Comparison of ENCODE assay signal across 20 cellular contexts in genomic region chr3:72448858-72449257, GRCh38. TPM values are rescaled to one million over a fixed set of nuclear protein-coding genes. Genes with fewer than 3 reads are reported as not detected.
DNase-seq lines count a peak whose midpoint lies in the region; ATAC-seq, FAIRE-seq and TF ChIP-seq lines count a peak whose summit lies in the region.
"Had no signal": no experiment of that assay in that cellular context is flagged by ENCODE, and none has a peak within 500 bp of the region (broad histone marks: within the 10 kb centered on the region; RNA-seq: fewer than 3 reads in every experiment).

No MANE protein-coding gene starts in this region.

- peaks cover 0 to 4% of the 10 kb centered on the region in 2 donors for H3K4me1 ChIP-seq in breast epithelium
- H3K4me1 ChIP-seq in K562 (replicated peaks in 1 of 2; ENCODE audit: control insufficient read depth in 2 of 2, insufficient read depth in 2 of 2, low read length in 2 of 2) = peaks cover 27 to 42% of the 10 kb centered on the region in 2 experiments
- peaks cover 3 to 13% of the 10 kb centered on the region in 2 donors for H3K4me1 ChIP-seq in uterus

- no peak for TF ChIP-seq CTCF in MCF 10A (IDR thresholded peaks at IDR 0.05; ENCODE audit: unreplicated experiment)
- TF ChIP-seq CTCF in breast epithelium (IDR thresholded peaks at IDR 0.05) = no peak
- TF ChIP-seq CTCF in K562 (IDR thresholded peaks at IDR 0.05 in 2 of 3, conservative IDR thresholded peaks at IDR 0.05 in 1 of 3; ENCODE audit: insufficient read depth in 2 of 3, low read depth in 1 of 3, low read length in 3 of 3) = no peak
- TF ChIP-seq CTCF in type B pancreatic cell (conservative IDR thresholded peaks at IDR 0.05) = no peak
- no peak for TF ChIP-seq CTCF in uterus (IDR thresholded peaks at IDR 0.05)

- H3K27me3 Mint-ChIP-seq in MCF 10A (ENCODE audit: insufficient read depth, unreplicated experiment) (peaks cover 26% of the 10 kb centered on the region), type B pancreatic cell (peaks cover 13% of the 10 kb centered on the region), T-cell (peaks cover 8 to 15% of the 10 kb centered on the region in 2 donors)

- no peak; a peak in 1 of 4 replicates for TF ChIP-seq RAD21 in K562 (CRISPR knock-in tag; conservative IDR thresholded peaks at IDR 0.05 in 1 of 2, IDR thresholded peaks at IDR 0.05 in 1 of 2)

- CTCF ChIA-PET in MCF 10A (lab: Yijun Ruan, JAX) (interaction anchor here (1.4 kb wide), 1 partner anchor 9 kb away, joined by 4 read pairs; no protein-coding TSS in a partner anchor), K562 (lab: Yijun Ruan, JAX; ENCODE audit: low intra/inter-chr PET ratio) (no interaction called here), T-cell (lab: Charles Lee) (no interaction called here)

- H3K4me3 Mint-ChIP-seq in MCF 10A (ENCODE audit: unreplicated experiment) (no peak overlapping the region), type B pancreatic cell (peak overlapping the region; percentile 26), T-cell (no peak overlapping the region)
- H3K4me3 Mint-ChIP-seq: H9 had no signal

- H3K27ac Mint-ChIP-seq in MCF 10A (ENCODE audit: low read depth, unreplicated experiment) (no peak overlapping the region), type B pancreatic cell (peak overlapping the region; percentile 12), T-cell (no peak overlapping the region)
- H3K27ac Mint-ChIP-seq: CD8-positive, alpha-beta T cell; H9 had no signal

- no peaks in the 10 kb centered on the region for H3K9me1 ChIP-seq in K562 (ENCODE audit: control insufficient read depth, insufficient read depth, low read length)

- BruUV-seq in MCF 10A (replicated peaks; lab: Mats Ljungman, UMichigan) = no TSS peak
- BruUV-seq in K562 (replicated peaks; lab: Mats Ljungman, UMichigan) = no TSS peak

- peak; percentile 86 for FAIRE-seq in K562 (lab: Jason Lieb, UNC)
- FAIRE-seq: GM12891, TTC549 had no signal

- H3K4me2 ChIP-seq in K562 (ENCODE audit: insufficient read depth, low read length) = peak overlapping the region; percentile 53; the same call in 1 of the 2 replicates

- H3K9me3 Mint-ChIP-seq in MCF 10A (ENCODE audit: unreplicated experiment) (peaks cover 2% of the 10 kb centered on the region), type B pancreatic cell (no peaks in the 10 kb centered on the region), T-cell (no peaks in the 10 kb centered on the region)
- H3K9me3 Mint-ChIP-seq: CD8-positive, alpha-beta T cell had no signal

- POLR2A ChIA-PET in MCF 10A (lab: Yijun Ruan, JAX) = interaction anchor here (0.6 kb wide), 1 partner anchor 274 kb away, joined by 4 read pairs; no protein-coding TSS in a partner anchor
- POLR2A ChIA-PET in K562 (lab: Yijun Ruan, JAX) = interaction anchor here (0.7 to 1.6 kb wide), 3 partner anchors 9 to 24 kb away, joined by 3 to 6 read pairs (median 4); no protein-coding TSS in a partner anchor
- POLR2A ChIA-PET in T-cell (lab: Charles Lee) = no interaction called here

- peak; percentile 50 for ATAC-seq in K562
- ATAC-seq in T-cell (replicated peaks in 1 of 4) = no peak
- ATAC-seq: CD8-positive, alpha-beta T cell; left colon; stimulated activated naive CD8-positive, alpha-beta T cell treated with anti-CD3 and anti-CD28 coated beads, Interleukin-15, Interleukin-2, amounts not matched to agents 100 U/mL and 50 U/mL, for 24 hours; upper lobe of right lung had no signal

- H3K27me3 ChIP-seq in breast epithelium (no peaks in the 10 kb centered on the region), K562 (ENCODE audit: control insufficient read depth in 2 of 2, insufficient read depth in 2 of 2, low read length in 2 of 2) (no peaks in the 10 kb centered on the region), uterus (no peaks in the 10 kb centered on the region)
- H3K27me3 ChIP-seq: SJSA1, upper lobe of right lung had no signal

- H3K27ac ChIP-seq in breast epithelium (no peak overlapping the region), K562 (ENCODE audit: extremely low read depth, low read depth, low read length) (peak overlapping the region; percentile 93), uterus (no peak overlapping the region)
- H3K27ac ChIP-seq: SJSA1, upper lobe of right lung had no signal

- peak overlapping the region; percentile 80 for H2AFZ ChIP-seq in K562 (ENCODE audit: low read depth, low read length)

- H3K9me3 ChIP-seq in breast epithelium = no peaks in the 10 kb centered on the region
- no peaks in the 10 kb centered on the region for H3K9me3 ChIP-seq in K562 (replicated peaks; ENCODE audit: control insufficient read depth, insufficient read depth, low read depth, low read length)
- H3K9me3 ChIP-seq in uterus = no peaks in the 10 kb centered on the region
- H3K9me3 ChIP-seq: upper lobe of right lung had no signal

- in situ Hi-C loops in K562 (cut with MboI) = no loop called here

- peak overlapping the region; percentile 57 to 85; a peak in 3 of 4 replicates for H3K9ac ChIP-seq in K562 (ENCODE audit: insufficient read depth in 1 of 2, low read depth in 2 of 2, low read length in 2 of 2)

- peak; percentile 77; the same call in 1 of the 2 replicates for TF ChIP-seq EP300 in K562 (IDR thresholded peaks at IDR 0.05; ENCODE audit: low read length)

- intact Hi-C loops in MCF 10A (cut with micrococcal nuclease) (loop anchor here (5.0 kb wide), 2 partner anchors 177 to 492 kb away; no protein-coding TSS in a partner anchor), breast epithelium (cut with DNase I; ENCODE audit: low total_unique reads) (no loop called here), K562 (cut with micrococcal nuclease) (loop anchor here (5.0 to 10.0 kb wide), 5 partner anchors 38 to 366 kb away; no protein-coding TSS in a partner anchor), uterus (cut with DNase I; ENCODE audit: low total_unique reads) (no loop called here)

- H3K4me3 ChIP-seq in breast epithelium (no peak overlapping the region), K562 (no peak overlapping the region), uterus (no peak overlapping the region)
- H3K4me3 ChIP-seq: SJSA1, upper lobe of right lung had no signal

- TF ChIP-seq POLR2A in breast epithelium (IDR thresholded peaks at IDR 0.05) (no peak), K562 (conservative IDR thresholded peaks at IDR 0.05) (no peak), uterus (IDR thresholded peaks at IDR 0.05) (no peak)

- H3K79me2 ChIP-seq in K562 (ENCODE audit: control insufficient read depth, insufficient read depth, low read length) = peaks cover 34% of the 10 kb centered on the region

- H3K4me1 Mint-ChIP-seq in MCF 10A (ENCODE audit: insufficient read depth, unreplicated experiment) = peaks cover 31% of the 10 kb centered on the region
- H3K4me1 Mint-ChIP-seq in type B pancreatic cell (ENCODE audit: unreplicated experiment) = peaks cover 16% of the 10 kb centered on the region
- peaks cover 25 to 28% (median 26%) of the 10 kb centered on the region in 3 donors for H3K4me1 Mint-ChIP-seq in T-cell

- H3K36me3 Mint-ChIP-seq in MCF 10A (ENCODE audit: insufficient read depth, unreplicated experiment) (peaks cover 8% of the 10 kb centered on the region), type B pancreatic cell (peaks cover 15% of the 10 kb centered on the region), T-cell (peaks cover 9% of the 10 kb centered on the region)

- DNase-seq in MCF 10A (ENCODE audit: unreplicated experiment) = peak; percentile 52
- no peak for DNase-seq in breast epithelium (ENCODE audit: low spot score in 2 of 2)
- DNase-seq in RKO (ENCODE audit: low spot score) = peak; percentile 4
- peak; percentile 41 to 81 (median 54) for DNase-seq in K562 (ENCODE audit: extremely low read depth in 1 of 4, low spot score in 3 of 4)
- no peak for DNase-seq in type B pancreatic cell (ENCODE audit: extremely low spot score, unreplicated experiment)
- no peak for DNase-seq in activated T-cell treated with anti-CD3 and anti-CD28 coated beads, Interleukin-2, amount 50 U/mL, for 48 hours
- no peak for DNase-seq in uterus
- no peak for DNase-seq in T-cell
- DNase-seq: activated CD8-positive, alpha-beta memory T cell treated with anti-CD3 and anti-CD28 coated beads for 24 hours; activated effector memory CD4-positive, alpha-beta T cell treated with Interleukin-2 at 50 U/mL for 16 hours; CD8-positive, alpha-beta T cell; H9; IMR-90; left colon; stimulated activated CD4-positive, alpha-beta T cell treated with anti-CD3 and anti-CD28 coated beads, Interleukin-12 subunit alpha, Interleukin-12 subunit beta, amount 100 ng/mL, for 4 hours; stimulated activated naive CD8-positive, alpha-beta T cell treated with anti-CD3 and anti-CD28 coated beads, Interleukin-15, Interleukin-2, amounts not matched to agents 100 U/mL and 50 U/mL, for 24 hours; upper lobe of right lung had no signal

- 0% methylated on average over 3 of the region's 3 CpGs for WGBS in K562 (ENCODE audit: insufficient coverage, low coverage, missing lambda C conversion rate)

- peaks cover 13% of the 10 kb centered on the region; the same call in 1 of the 2 replicates for H4K20me1 ChIP-seq in K562 (replicated peaks; ENCODE audit: control insufficient read depth, insufficient read depth, low read length)

- H3K36me3 ChIP-seq in breast epithelium (no peaks in the 10 kb centered on the region), K562 (ENCODE audit: control insufficient read depth, insufficient read depth, low read length) (peaks cover 13% of the 10 kb centered on the region), uterus (no peaks in the 10 kb centered on the region)
- H3K36me3 ChIP-seq: upper lobe of right lung had no signal

RNA-seq across cellular contexts. Expression of gene RYBP, which starts 2.4 kb away (rescaled TPM):
- total RNA-seq in MCF 10A (2022) (19.4 and 20.2 TPM in 2 replicates), breast epithelium (10 to 100 TPM in 2 of 3 donors, 1 to 10 TPM in 1; 9.4 to 15.5 (median 11.8) TPM), K562 (2014; rRNA removed) (4.9 and 6.6 TPM in 2 replicates), K562 (2014; rRNA removed; fragmentation: Illumina TruSeq; extraction: Trizol) (13.4 and 13.8 TPM in 2 replicates), K562 (2015; rRNA removed; fragmentation: Illumina TruSeq; extraction: Trizol) (13.2 and 14.8 TPM in 2 replicates), K562 (2021) (12.6 and 13.5 TPM in 2 replicates), type B pancreatic cell (ENCODE audit: low replicate concordance) (25.8 and 30.3 TPM in 2 replicates), uterus (10 to 100 TPM in 2 of 4 donors, 1 to 10 TPM in 2; 5.1 to 43.1 (median 19.6) TPM), T-cell (10 to 100 TPM in 4 of 5 donors, 1 to 10 TPM in 1; 8.8 to 17.1 (median 12.8) TPM)
- total RNA-seq in K562 (2011; cell fraction: chromatin; rRNA removed; ENCODE audit: low replicate concordance) = 4.0 and 11.2 TPM in 2 replicates
- 2.7 and 3.4 TPM in 2 replicates for total RNA-seq in K562 (2011; cell fraction: nucleolus; rRNA removed)
- total RNA-seq in K562 (2011; cell fraction: nucleoplasm; rRNA removed) = 7.3 and 13.5 TPM in 2 replicates
- polyA plus RNA-seq in K562 (2011; rRNA removed) (6.0 and 9.6 TPM in 2 replicates), K562 (2014; fragmentation: Illumina TruSeq; extraction: Trizol) (14.7 and 16.6 TPM in 2 replicates), K562 (2014; fragmentation: Nextera tagmentation; extraction: Ambion mirVana) (1 to 10 TPM; 4.8 to 4.9 TPM), K562 (2014; rRNA removed) (9.0 and 9.1 TPM in 2 replicates)
- 1.9 and 3.6 TPM in 2 replicates for polyA plus RNA-seq in K562 (2011; cell fraction: cytosol; rRNA removed)
- 4.8 and 5.3 TPM in 2 replicates for polyA plus RNA-seq in K562 (2011; cell fraction: nucleus; rRNA removed)
- 11.9 and 12.6 TPM in 2 replicates for polyA plus RNA-seq in K562 (2012)
- polyA minus RNA-seq in K562 (2011; rRNA and poly(A)+ RNA removed) = 9.1 and 10.5 TPM in 2 replicates
- 3.8 and 5.9 TPM in 2 replicates for polyA minus RNA-seq in K562 (2011; cell fraction: cytosol; rRNA and poly(A)+ RNA removed)
- polyA minus RNA-seq in K562 (2011; cell fraction: nucleus; rRNA and poly(A)+ RNA removed) = 4.4 and 7.7 TPM in 2 replicates

Comparison
In these comparisons a context has a peak if more than half of its experiments do, and no peak if none do; other contexts are left out.
1. DNase-seq: peak in MCF 10A (single experiment), RKO (single experiment) and K562 (4 of 4); none in breast epithelium (0 of 2), type B pancreatic cell (single experiment), activated T-cell treated with anti-CD3 and anti-CD28 coated beads, Interleukin-2, amount 50 U/mL, for 48 hours (0 of 2), uterus (0 of 2) and T-cell (0 of 34).
2. intact Hi-C loops: an anchor here in MCF 10A (5.0 kb wide) and K562 (5.0 to 10.0 kb wide); none called in breast epithelium and uterus.
3. POLR2A ChIA-PET loops: an anchor here in MCF 10A (0.6 kb wide) and K562 (0.7 to 1.6 kb wide); none called in T-cell.